12 cellular contexts compared by ENCODE assay signal in genomic region chr11:211295-211694, GRCh38. TPM values are rescaled to one million over a fixed set of nuclear protein-coding genes. Genes with fewer than 3 reads are reported as not detected.
A peak's percentile ranks its signal among the peaks of the same experiment; 100 is the strongest.
DNase-seq lines count a peak whose midpoint lies in the region; ATAC-seq and TF ChIP-seq lines count a peak whose summit lies in the region.
"Had no signal": no experiment of that assay in that cellular context is flagged by ENCODE, and none has a peak within 500 bp of the region (broad histone marks: within the 10 kb centered on the region; RNA-seq: fewer than 3 reads in every experiment).

No MANE protein-coding gene starts in this region.

- H3K36me3 Mint-ChIP-seq in activated T-helper 1 cell treated with anti-CD3 and anti-CD28 coated beads, Interleukin-12 subunit alpha, Interleukin-12 subunit beta, Interleukin-2, Interleukin-4 antibody, amounts not matched to agents 30 ng/mL and 10 ng/mL and 1 ng/mL, durations not matched to agents 14 hours and 24 hours and 36 hours (ENCODE audit: low read depth) = peaks cover 36% of the 10 kb centered on the region
- peaks cover 20% of the 10 kb centered on the region for H3K36me3 Mint-ChIP-seq in mesothelial cell of epicardium

- no peaks in the 10 kb centered on the region for H3K9me3 Mint-ChIP-seq in activated T-helper 1 cell treated with anti-CD3 and anti-CD28 coated beads, Interleukin-12 subunit alpha, Interleukin-12 subunit beta, Interleukin-2, Interleukin-4 antibody, amounts not matched to agents 30 ng/mL and 10 ng/mL and 1 ng/mL, durations not matched to agents 14 hours and 24 hours and 36 hours
- no peaks in the 10 kb centered on the region for H3K9me3 Mint-ChIP-seq in mesothelial cell of epicardium

- TF ChIP-seq CTCF in mesothelial cell of epicardium (IDR thresholded peaks at IDR 0.05; ENCODE audit: unreplicated experiment) = no peak

- H3K4me3 Mint-ChIP-seq in activated T-helper 1 cell treated with anti-CD3 and anti-CD28 coated beads, Interleukin-12 subunit alpha, Interleukin-12 subunit beta, Interleukin-2, Interleukin-4 antibody, amounts not matched to agents 30 ng/mL and 10 ng/mL and 1 ng/mL, durations not matched to agents 14 hours and 24 hours and 36 hours = peak overlapping the region; percentile 63
- peak overlapping the region; percentile 40 for H3K4me3 Mint-ChIP-seq in mesothelial cell of epicardium

- no peak overlapping the region for H3K27ac Mint-ChIP-seq in activated T-helper 1 cell treated with anti-CD3 and anti-CD28 coated beads, Interleukin-12 subunit alpha, Interleukin-12 subunit beta, Interleukin-2, Interleukin-4 antibody, amounts not matched to agents 30 ng/mL and 10 ng/mL and 1 ng/mL, durations not matched to agents 14 hours and 24 hours and 36 hours
- peak overlapping the region; percentile 57 for H3K27ac Mint-ChIP-seq in mesothelial cell of epicardium

- intact Hi-C loops in cardiac septum (cut with DNase I) = no loop called here
- intact Hi-C loops in Right ventricle myocardium inferior (cut with DNase I) = no loop called here
- intact Hi-C loops in activated T-helper 1 cell treated with anti-CD3 and anti-CD28 coated beads, Interleukin-12 subunit alpha, Interleukin-12 subunit beta, Interleukin-2, Interleukin-4 antibody, amounts not matched to agents 30 ng/mL and 10 ng/mL and 1 ng/mL, durations not matched to agents 14 hours and 24 hours and 36 hours (cut with micrococcal nuclease) = no loop called here

- ATAC-seq in Right ventricle myocardium inferior = no peak
- no peak for ATAC-seq in GM19328 (IDR thresholded peaks at IDR 0.05; ENCODE audit: unreplicated experiment)

- peaks cover 21% of the 10 kb centered on the region for H3K4me1 Mint-ChIP-seq in activated T-helper 1 cell treated with anti-CD3 and anti-CD28 coated beads, Interleukin-12 subunit alpha, Interleukin-12 subunit beta, Interleukin-2, Interleukin-4 antibody, amounts not matched to agents 30 ng/mL and 10 ng/mL and 1 ng/mL, durations not matched to agents 14 hours and 24 hours and 36 hours (ENCODE audit: low read depth)
- H3K4me1 Mint-ChIP-seq in mesothelial cell of epicardium = peaks cover 18% of the 10 kb centered on the region

- DNase-seq in cardiac septum (ENCODE audit: low spot score) = peak; percentile 6
- DNase-seq in Right ventricle myocardium inferior (ENCODE audit: missing footprints) = no peak
- DNase-seq in activated T-helper 1 cell treated with anti-CD3 and anti-CD28 coated beads, Interleukin-12 subunit alpha, Interleukin-12 subunit beta, Interleukin-2, Interleukin-4 antibody, amounts not matched to agents 30 ng/mL and 10 ng/mL and 1 ng/mL, durations not matched to agents 14 hours and 24 hours and 36 hours (ENCODE audit: low spot score) = no peak
- DNase-seq in mesothelial cell of epicardium (ENCODE audit: low spot score in 2 of 2, unreplicated experiment in 2 of 2) = no peak
- no peak for DNase-seq in iPS-NIHi11 (ENCODE audit: low spot score)
- no peak for DNase-seq in NCI-H748 (lab: John Stamatoyannopoulos, UW; ENCODE audit: unreplicated experiment)
- DNase-seq in globus pallidus (ENCODE audit: low spot score) = no peak
- DNase-seq: activated CD8-positive, alpha-beta memory T cell treated with anti-CD3 and anti-CD28 coated beads, Interleukin-2, amount 50 U/mL, for 4 hours; dermis blood vessel endothelial cell had no signal

- no peaks in the 10 kb centered on the region for H3K27me3 Mint-ChIP-seq in activated T-helper 1 cell treated with anti-CD3 and anti-CD28 coated beads, Interleukin-12 subunit alpha, Interleukin-12 subunit beta, Interleukin-2, Interleukin-4 antibody, amounts not matched to agents 30 ng/mL and 10 ng/mL and 1 ng/mL, durations not matched to agents 14 hours and 24 hours and 36 hours (ENCODE audit: insufficient read depth)
- no peaks in the 10 kb centered on the region for H3K27me3 Mint-ChIP-seq in mesothelial cell of epicardium (ENCODE audit: low read depth)

RNA-seq across cellular contexts. Expression of gene RIC8A, which starts 3.8 kb away (rescaled TPM):
- total RNA-seq in cardiac septum (63.4 TPM), Right ventricle myocardium inferior (52.3 TPM), mesothelial cell of epicardium (85.2 to 100.0 TPM (median 91.8 TPM) in 3 replicates)
- 132 and 149 TPM in 2 replicates for total RNA-seq in activated T-helper 1 cell treated with anti-CD3 and anti-CD28 coated beads, Interleukin-12 subunit alpha, Interleukin-12 subunit beta, Interleukin-2, Interleukin-4 antibody, amounts not matched to agents 30 ng/mL and 10 ng/mL and 1 ng/mL, durations not matched to agents 14 hours and 24 hours and 36 hours

RNA-seq across cellular contexts. Expression of gene BET1L, which starts 4.1 kb away (rescaled TPM):
- total RNA-seq in cardiac septum (24.9 TPM), Right ventricle myocardium inferior (19.4 TPM), mesothelial cell of epicardium (64.3 to 68.2 TPM (median 65.5 TPM) in 3 replicates)
- total RNA-seq in activated T-helper 1 cell treated with anti-CD3 and anti-CD28 coated beads, Interleukin-12 subunit alpha, Interleukin-12 subunit beta, Interleukin-2, Interleukin-4 antibody, amounts not matched to agents 30 ng/mL and 10 ng/mL and 1 ng/mL, durations not matched to agents 14 hours and 24 hours and 36 hours = 42.0 and 48.7 TPM in 2 replicates

RNA-seq across cellular contexts. Expression of gene SCGB1C1, which starts 18.4 kb away (rescaled TPM):
- total RNA-seq in cardiac septum (not detected), Right ventricle myocardium inferior (not detected), mesothelial cell of epicardium (not detected in 3 replicates)
- total RNA-seq in activated T-helper 1 cell treated with anti-CD3 and anti-CD28 coated beads, Interleukin-12 subunit alpha, Interleukin-12 subunit beta, Interleukin-2, Interleukin-4 antibody, amounts not matched to agents 30 ng/mL and 10 ng/mL and 1 ng/mL, durations not matched to agents 14 hours and 24 hours and 36 hours = not detected in 2 replicates
- total RNA-seq: dermis blood vessel endothelial cell, lung microvascular endothelial cell, upper lobe of left lung had no signal

RNA-seq across cellular contexts. Expression of gene SIRT3, which starts 24.8 kb away (rescaled TPM):
- total RNA-seq in cardiac septum (27.0 TPM), Right ventricle myocardium inferior (39.7 TPM), mesothelial cell of epicardium (33.2 to 33.7 TPM (median 33.3 TPM) in 3 replicates)
- 11.6 and 14.8 TPM in 2 replicates for total RNA-seq in activated T-helper 1 cell treated with anti-CD3 and anti-CD28 coated beads, Interleukin-12 subunit alpha, Interleukin-12 subunit beta, Interleukin-2, Interleukin-4 antibody, amounts not matched to agents 30 ng/mL and 10 ng/mL and 1 ng/mL, durations not matched to agents 14 hours and 24 hours and 36 hours

RNA-seq across cellular contexts. Expression of gene PSMD13, which starts 25.5 kb away (rescaled TPM):
- 87.5 TPM for total RNA-seq in cardiac septum
- 91.7 TPM for total RNA-seq in Right ventricle myocardium inferior
- 261 and 266 TPM in 2 replicates for total RNA-seq in activated T-helper 1 cell treated with anti-CD3 and anti-CD28 coated beads, Interleukin-12 subunit alpha, Interleukin-12 subunit beta, Interleukin-2, Interleukin-4 antibody, amounts not matched to agents 30 ng/mL and 10 ng/mL and 1 ng/mL, durations not matched to agents 14 hours and 24 hours and 36 hours
- 93.0 to 96.2 TPM (median 93.9 TPM) in 3 replicates for total RNA-seq in mesothelial cell of epicardium
